In the genomic region with DNA sequence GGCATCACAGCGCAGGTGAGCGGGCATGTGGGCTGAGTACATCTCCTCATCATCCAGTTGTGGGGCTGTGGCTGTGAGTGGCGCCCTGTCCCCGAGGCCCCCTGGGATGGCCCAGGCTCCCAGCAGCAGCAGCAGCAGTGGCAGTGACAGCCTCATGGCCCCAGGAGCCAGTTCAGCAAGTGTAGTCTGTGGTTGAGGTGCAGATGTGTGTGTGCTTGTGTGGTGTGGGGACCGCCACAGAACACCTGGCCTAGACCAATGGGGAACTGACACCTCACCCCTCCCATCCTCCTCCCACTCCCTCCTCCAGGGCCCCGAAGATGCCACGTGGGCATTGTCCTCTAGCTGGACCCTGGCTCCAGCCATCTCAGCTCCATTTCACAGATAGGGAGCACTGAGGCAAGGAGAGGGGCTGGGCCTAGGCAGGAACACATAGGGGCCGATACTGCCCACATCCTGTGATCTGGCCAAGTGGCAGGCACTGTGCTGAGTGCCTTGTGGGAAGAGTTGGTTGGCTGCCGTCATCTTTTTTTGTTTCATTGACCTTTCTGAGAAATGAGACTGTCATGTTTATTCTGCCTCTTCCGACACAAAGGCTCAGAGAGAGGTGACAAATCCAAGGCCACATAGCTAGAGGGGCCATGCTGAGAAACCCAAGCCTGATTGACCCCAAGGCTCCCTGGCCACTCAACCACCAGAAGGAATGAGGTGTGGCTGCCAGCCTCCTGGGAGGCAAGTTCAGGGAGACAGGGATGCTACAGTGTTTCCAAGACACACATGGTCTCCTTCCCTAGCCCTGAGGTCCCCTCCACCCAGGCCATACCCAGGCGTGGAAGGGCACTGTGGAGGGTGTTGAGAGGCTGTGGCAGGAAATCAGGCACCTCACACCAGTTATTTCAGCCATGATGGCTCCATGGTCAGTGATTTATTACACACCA, we compare ENCODE assay signal across 8 cellular contexts.
A peak's percentile ranks its signal among the peaks of the same experiment; 100 is the strongest.
DNase-seq lines count a peak whose midpoint lies in the region; ATAC-seq and TF ChIP-seq lines count a peak whose summit lies in the region.

A gene with protein sequence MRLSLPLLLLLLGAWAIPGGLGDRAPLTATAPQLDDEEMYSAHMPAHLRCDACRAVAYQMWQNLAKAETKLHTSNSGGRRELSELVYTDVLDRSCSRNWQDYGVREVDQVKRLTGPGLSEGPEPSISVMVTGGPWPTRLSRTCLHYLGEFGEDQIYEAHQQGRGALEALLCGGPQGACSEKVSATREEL (minus strand): TSS at position 213 of the 938 bp plus-strand sequence. CDS start 57 bp downstream, at position 156.

- H3K27ac ChIP-seq in caudate nucleus (ENCODE audit: low read depth, low read length) (no peak within 1 kb of the TSS), coronary artery (peak within 1 kb of the TSS in 1 of 2 donors; percentile 39)

- TF ChIP-seq CTCF in coronary artery (IDR thresholded peaks at IDR 0.05): no peak

- in situ Hi-C loops in KBM-7 (cut with MboI; ENCODE audit: low pct_unique_long_range_greater_than_20kb, low sequenced_read_pairs): no loop called here

- ATAC-seq in GM21515 (IDR thresholded peaks at IDR 0.05; ENCODE audit: unreplicated experiment): peak; percentile 43

- DNase-seq in KBM-7 (peak; percentile 48), caudate nucleus (lab: John Stamatoyannopoulos, UW) (no peak), DMS114 treated with DMSO at 0.1 percent for 48 hours (lab: John Stamatoyannopoulos, UW; ENCODE audit: unreplicated experiment) (no peak), coronary artery (ENCODE audit: low spot score) (no peak)
- peak; percentile 29 for DNase-seq in activated T-helper 9 cell treated with anti-CD3 and anti-CD28 coated beads, Interleukin-2, amount 50 U/mL, for 16 hours (ENCODE audit: low read depth)
- peak; percentile 33 for DNase-seq in stimulated activated CD4-positive, alpha-beta T cell treated with anti-CD3 and anti-CD28 coated beads, Interleukin-2, amount 100 ng/mL, for 4 hours (ENCODE audit: low read depth)

- no peak within 1 kb of the TSS for H3K4me3 ChIP-seq in coronary artery

- peak; percentile 93 for TF ChIP-seq POLR2A in GM10847 (IDR thresholded peaks at IDR 0.05; ENCODE audit: extremely low read depth, insufficient read length)

Comparison
In these comparisons a context has a peak if more than half of its experiments do, and no peak if none do; other contexts are left out.
1. DNase-seq: peak in KBM-7 (single experiment), activated T-helper 9 cell treated with anti-CD3 and anti-CD28 coated beads, Interleukin-2, amount 50 U/mL, for 16 hours (single experiment) and stimulated activated CD4-positive, alpha-beta T cell treated with anti-CD3 and anti-CD28 coated beads, Interleukin-2, amount 100 ng/mL, for 4 hours (single experiment); none in caudate nucleus (0 of 61), DMS114 treated with DMSO at 0.1 percent for 48 hours (single experiment) and coronary artery (single experiment).